7 cellular contexts compared by ENCODE assay signal in the genomic region with DNA sequence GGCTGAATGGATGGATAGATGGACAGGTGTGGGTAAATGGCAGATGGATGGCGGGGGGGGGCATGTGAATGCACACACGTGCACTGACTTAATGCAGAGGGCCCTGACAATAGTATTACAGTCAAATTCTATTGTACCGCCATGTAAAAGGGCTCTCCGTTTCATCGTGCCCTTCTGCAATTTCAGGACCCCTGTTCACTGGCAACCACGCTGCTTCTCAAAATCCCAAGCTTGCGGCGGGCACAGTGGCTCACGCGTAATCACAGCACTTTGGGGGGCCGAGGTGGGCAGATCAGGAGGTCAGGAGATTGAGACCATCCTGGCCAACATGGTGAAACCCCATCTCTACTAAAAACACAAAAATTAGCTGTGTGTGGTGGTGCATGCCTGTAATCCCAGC.
"Had no signal": no experiment of that assay in that cellular context is flagged by ENCODE, and none has a peak within 500 bp of the region (broad histone marks: within the 10 kb centered on the region; RNA-seq: fewer than 3 reads in every experiment).

No MANE protein-coding gene starts in this region.

- H3K9me3 ChIP-seq: HAP-1 had no signal

- H3K36me3 ChIP-seq: HAP-1 had no signal

- DNase-seq: GM23248, GOT3, H7, HFFc6, KBM-7 had no signal

- H2AFZ ChIP-seq: GM23248 had no signal

- H3K4me3 ChIP-seq: GM23248, HAP-1 had no signal

- H3K9ac ChIP-seq: GM23248 had no signal

- H3K27ac ChIP-seq: GM23248, HL-60 had no signal
